In genomic region chr7:100464210-100464660, GRCh38 we compare ENCODE assay signal across 18 cellular contexts. TPM values are rescaled to one million over a fixed set of nuclear protein-coding genes. Genes with fewer than 3 reads are reported as not detected.
DNase-seq lines count a peak whose midpoint lies in the region; ATAC-seq and TF ChIP-seq lines count a peak whose summit lies in the region.
"Had no signal": no experiment of that assay in that cellular context is flagged by ENCODE, and none has a peak within 500 bp of the region (broad histone marks: within the 10 kb centered on the region; RNA-seq: fewer than 3 reads in every experiment).

Gene SPACDR (minus strand): TSS chr7:100464260. CDS start chr7:100464025, 235 bp downstream.

- H3K27ac ChIP-seq in RWPE1 (peak within 1 kb of the TSS; percentile 67), heart left ventricle (no peak within 1 kb of the TSS)

- H3K27me3 Mint-ChIP-seq in dendritic cell treated with granulocyte-macrophage colony-stimulating factor and Interleukin-4, amounts not matched to agents 40 ng/mL and 50 ng/mL, for 4 days, result no peaks in the 10 kb centered on the region
- no peaks in the 10 kb centered on the region for H3K27me3 Mint-ChIP-seq in stimulated activated naive B cell treated with anti-CD40 and anti-IgM and Interleukin-4, amounts not matched to agents 10 μg/mL and 1 μg/mL and 100 μg/mL, for 72 hours

- H3K27me3 ChIP-seq in heart left ventricle, result no peaks in the 10 kb centered on the region
- H3K27me3 ChIP-seq: stomach, vagina had no signal

- no peak within 1 kb of the TSS for H3K4me3 Mint-ChIP-seq in dendritic cell treated with granulocyte-macrophage colony-stimulating factor and Interleukin-4, amounts not matched to agents 40 ng/mL and 50 ng/mL, for 4 days
- H3K4me3 Mint-ChIP-seq in stimulated activated naive B cell treated with anti-CD40 and anti-IgM and Interleukin-4, amounts not matched to agents 10 μg/mL and 1 μg/mL and 100 μg/mL, for 72 hours, result no peak within 1 kb of the TSS
- H3K4me3 Mint-ChIP-seq: activated T-helper 1 cell treated with anti-CD3 and anti-CD28 coated beads, Interleukin-12 subunit alpha, Interleukin-12 subunit beta, Interleukin-2, Interleukin-4 antibody, amounts not matched to agents 30 ng/mL and 10 ng/mL and 1 ng/mL, durations not matched to agents 14 hours and 24 hours and 36 hours had no signal

- peaks cover 31% of the 10 kb centered on the region for H3K4me1 Mint-ChIP-seq in dendritic cell treated with granulocyte-macrophage colony-stimulating factor and Interleukin-4, amounts not matched to agents 40 ng/mL and 50 ng/mL, for 4 days (ENCODE audit: low read depth)
- peaks cover 8 to 25% of the 10 kb centered on the region in 2 donors for H3K4me1 Mint-ChIP-seq in stimulated activated naive B cell treated with anti-CD40 and anti-IgM and Interleukin-4, amounts not matched to agents 10 μg/mL and 1 μg/mL and 100 μg/mL, for 72 hours

- H3K27ac Mint-ChIP-seq in dendritic cell treated with granulocyte-macrophage colony-stimulating factor and Interleukin-4, amounts not matched to agents 40 ng/mL and 50 ng/mL, for 4 days, result peak within 1 kb of the TSS; percentile 6
- peak within 1 kb of the TSS; percentile 42 for H3K27ac Mint-ChIP-seq in stimulated activated naive B cell treated with anti-CD40 and anti-IgM and Interleukin-4, amounts not matched to agents 10 μg/mL and 1 μg/mL and 100 μg/mL, for 72 hours
- H3K27ac Mint-ChIP-seq: activated T-helper 1 cell treated with anti-CD3 and anti-CD28 coated beads, Interleukin-12 subunit alpha, Interleukin-12 subunit beta, Interleukin-2, Interleukin-4 antibody, amounts not matched to agents 30 ng/mL and 10 ng/mL and 1 ng/mL, durations not matched to agents 14 hours and 24 hours and 36 hours had no signal

- TF ChIP-seq CTCF in RWPE1 (conservative IDR thresholded peaks at IDR 0.05; ENCODE audit: low read depth) (no peak), GM20000 (IDR thresholded peaks at IDR 0.05; ENCODE audit: extremely low read depth, missing control alignments) (no peak), heart left ventricle (IDR thresholded peaks at IDR 0.05) (no peak)

- DNase-seq in EL, result peak; percentile 58
- no peak for DNase-seq in RWPE1 (ENCODE audit: low spot score)
- no peak for DNase-seq in stimulated activated naive B cell treated with anti-CD40 and anti-IgM and Interleukin-4, amounts not matched to agents 10 μg/mL and 1 μg/mL and 100 μg/mL, for 72 hours
- DNase-seq in GM20000 (ENCODE audit: low spot score), result no peak
- DNase-seq in heart left ventricle, result no peak
- no peak for DNase-seq in RPMI8226
- DNase-seq: DMS 273 treated with DMSO at 0.1 percent for 48 hours, Kasumi-1, left cardiac atrium, NCI-H1105, NCI-H510A treated with DMSO at 0.1 percent for 48 hours, stomach had no signal

- CTCF ChIA-PET in RWPE1 (lab: Yijun Ruan, JAX), result interaction anchor here (0.6 to 1.6 kb wide), 4 partner anchors 96 to 763 kb away, joined by 3 read pairs; no protein-coding TSS in a partner anchor

- peaks cover 3 to 36% (median 21%) of the 10 kb centered on the region in 12 donors for H3K4me1 ChIP-seq in heart left ventricle

- ATAC-seq in stimulated activated naive B cell treated with anti-CD40 and anti-IgM and Interleukin-4, amounts not matched to agents 10 μg/mL and 1 μg/mL and 100 μg/mL, for 72 hours (replicated peaks), result no peak
- ATAC-seq in heart left ventricle, result no peak
- ATAC-seq: left cardiac atrium, right cardiac atrium, Right ventricle myocardium inferior had no signal

- POLR2A ChIA-PET in RWPE1 (lab: Yijun Ruan, JAX; ENCODE audit: low non-redundant PET), result no interaction called here

- no peaks in the 10 kb centered on the region for H3K9me3 ChIP-seq in heart left ventricle
- H3K9me3 ChIP-seq: stomach, vagina had no signal

- peaks cover 0 to 48% (median 24%) of the 10 kb centered on the region in 9 donors for H3K36me3 ChIP-seq in heart left ventricle
- H3K36me3 ChIP-seq: vagina had no signal

- intact Hi-C loops in dendritic cell treated with granulocyte-macrophage colony-stimulating factor and Interleukin-4, amounts not matched to agents 40 ng/mL and 50 ng/mL, for 4 days (cut with micrococcal nuclease), result no loop called here
- intact Hi-C loops in heart left ventricle (cut with DNase I), result loop anchor here in 3 of 10 donors (10.0 kb wide), 2 partner anchors 231 to 261 kb away; partner anchors contain the start of genes GIGYF1 (in 2 of the 3) and EPO (in 1 of the 3)

- no peak within 1 kb of the TSS for H3K4me3 ChIP-seq in heart left ventricle
- H3K4me3 ChIP-seq: stomach, vagina had no signal

- H3K9me3 Mint-ChIP-seq in dendritic cell treated with granulocyte-macrophage colony-stimulating factor and Interleukin-4, amounts not matched to agents 40 ng/mL and 50 ng/mL, for 4 days, result no peaks in the 10 kb centered on the region
- H3K9me3 Mint-ChIP-seq in stimulated activated naive B cell treated with anti-CD40 and anti-IgM and Interleukin-4, amounts not matched to agents 10 μg/mL and 1 μg/mL and 100 μg/mL, for 72 hours, result no peaks in the 10 kb centered on the region
- H3K9me3 Mint-ChIP-seq: activated T-helper 1 cell treated with anti-CD3 and anti-CD28 coated beads, Interleukin-12 subunit alpha, Interleukin-12 subunit beta, Interleukin-2, Interleukin-4 antibody, amounts not matched to agents 30 ng/mL and 10 ng/mL and 1 ng/mL, durations not matched to agents 14 hours and 24 hours and 36 hours had no signal

- WGBS in heart left ventricle, 4 donors, result 85 to 89% (median 87%) methylated on average over 7 of the region's 7 CpGs

- H3K36me3 Mint-ChIP-seq in dendritic cell treated with granulocyte-macrophage colony-stimulating factor and Interleukin-4, amounts not matched to agents 40 ng/mL and 50 ng/mL, for 4 days (ENCODE audit: low read depth), result peaks cover 94% of the 10 kb centered on the region
- peaks cover 43 to 64% of the 10 kb centered on the region in 2 donors for H3K36me3 Mint-ChIP-seq in stimulated activated naive B cell treated with anti-CD40 and anti-IgM and Interleukin-4, amounts not matched to agents 10 μg/mL and 1 μg/mL and 100 μg/mL, for 72 hours

- no peak for TF ChIP-seq POLR2A in heart left ventricle (IDR thresholded peaks at IDR 0.05)

RNA-seq across cellular contexts. Expression of gene SPACDR, which starts in this region (rescaled TPM):
- under 1 TPM in 5 of 9 donors, not detected in 4; 0.27 to 0.77 (median 0.39) TPM for total RNA-seq in heart left ventricle
- polyA plus RNA-seq in heart left ventricle, result under 1 TPM; 0.61 to 0.78 TPM
- total RNA-seq: frontal cortex, vagina had no signal
